Comparison of ENCODE assay signal across 8 cellular contexts in the genomic region with DNA sequence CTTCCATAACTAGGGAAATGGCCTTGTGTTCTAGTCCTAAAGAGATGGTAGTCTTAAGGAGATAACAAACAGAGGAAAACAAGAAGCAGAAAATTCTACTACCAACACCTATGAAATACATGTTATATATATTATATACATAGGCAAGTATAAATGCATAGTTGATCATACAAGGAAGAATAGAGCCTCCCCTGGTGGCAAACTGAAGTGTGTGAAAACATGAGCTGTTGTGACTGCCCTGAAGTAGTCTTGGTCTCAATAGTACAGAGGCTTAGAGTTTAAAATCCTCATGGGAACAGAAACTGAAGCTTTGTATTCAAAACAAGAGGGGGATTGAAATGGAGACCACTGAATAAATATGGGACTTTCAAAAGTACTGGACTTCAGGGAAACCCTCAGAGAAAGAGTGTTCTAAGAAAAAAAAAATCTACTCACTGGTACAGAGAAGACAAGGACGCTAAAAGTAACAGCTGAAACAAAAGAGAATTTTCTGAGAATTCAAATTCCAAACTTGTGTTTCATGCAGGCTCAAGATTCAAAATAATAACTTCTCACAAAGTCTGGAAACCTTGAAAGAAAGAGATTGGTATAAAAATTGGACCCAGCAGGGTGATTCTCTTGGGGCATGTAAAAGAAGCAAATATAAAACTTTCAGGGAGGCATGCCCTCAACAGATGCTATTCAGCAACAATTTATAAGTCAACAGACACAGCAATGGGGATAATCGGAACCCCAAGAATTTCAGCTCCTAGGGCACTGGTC. TPM values are rescaled to one million over a fixed set of nuclear protein-coding genes. Genes with fewer than 3 reads are reported as not detected.
DNase-seq lines count a peak whose midpoint lies in the region; ATAC-seq and TF ChIP-seq lines count a peak whose summit lies in the region.
"Had no signal": no experiment of that assay in that cellular context is flagged by ENCODE, and none has a peak within 500 bp of the region (broad histone marks: within the 10 kb centered on the region; RNA-seq: fewer than 3 reads in every experiment).

No MANE protein-coding gene starts in this region.

- H3K4me3 ChIP-seq in HFF-Myc (replicated peaks; ENCODE audit: low read depth, low read length) (no peak overlapping the region), foreskin fibroblast (ENCODE audit: low read depth in 1 of 2, low read length in 2 of 2) (no peak overlapping the region)

- peak; percentile 5 for DNase-seq in HFF-Myc (ENCODE audit: extremely low read depth, low read depth)
- peak; percentile 33 for DNase-seq in RPMI7951 (ENCODE audit: low read depth)
- peak in 1 of 2 donors; percentile 47 for DNase-seq in foreskin fibroblast
- DNase-seq in NCI-H1048 (lab: John Stamatoyannopoulos, UW): no peak
- DNase-seq in T1000 (lab: John Stamatoyannopoulos, UW): no peak
- no peak for DNase-seq in stimulated activated CD4-positive, alpha-beta T cell treated with anti-CD3 and anti-CD28 coated beads, Interleukin-12 subunit alpha, Interleukin-12 subunit beta, amount 100 ng/mL, for 4 hours

- ATAC-seq in GM18502 (IDR thresholded peaks at IDR 0.05; ENCODE audit: poor library complexity, unreplicated experiment): peak; percentile 87

- TF ChIP-seq CTCF in HFF-Myc (IDR thresholded peaks at IDR 0.05; ENCODE audit: low read depth, low read length, missing control alignments) (peak; percentile 43), foreskin fibroblast (IDR thresholded peaks at IDR 0.05; ENCODE audit: low read depth, low read length) (peak; percentile 47)

RNA-seq across cellular contexts. Expression of gene SAMD3, which starts 59.7 kb away (rescaled TPM):
- total RNA-seq in RPMI7951 (2014; rRNA removed; shearing (Covaris generic)): 0.96 and 1.2 TPM in 2 replicates
- total RNA-seq: pulmonary artery endothelial cell had no signal

Comparison
In these comparisons a context has a peak if more than half of its experiments do, and no peak if none do; other contexts are left out.
1. DNase-seq: peak in HFF-Myc (single experiment) and RPMI7951 (single experiment); none in NCI-H1048 (single experiment), T1000 (single experiment) and stimulated activated CD4-positive, alpha-beta T cell treated with anti-CD3 and anti-CD28 coated beads, Interleukin-12 subunit alpha, Interleukin-12 subunit beta, amount 100 ng/mL, for 4 hours (single experiment).